Comparison of ENCODE assay signal across 8 cellular contexts in the genomic region with DNA sequence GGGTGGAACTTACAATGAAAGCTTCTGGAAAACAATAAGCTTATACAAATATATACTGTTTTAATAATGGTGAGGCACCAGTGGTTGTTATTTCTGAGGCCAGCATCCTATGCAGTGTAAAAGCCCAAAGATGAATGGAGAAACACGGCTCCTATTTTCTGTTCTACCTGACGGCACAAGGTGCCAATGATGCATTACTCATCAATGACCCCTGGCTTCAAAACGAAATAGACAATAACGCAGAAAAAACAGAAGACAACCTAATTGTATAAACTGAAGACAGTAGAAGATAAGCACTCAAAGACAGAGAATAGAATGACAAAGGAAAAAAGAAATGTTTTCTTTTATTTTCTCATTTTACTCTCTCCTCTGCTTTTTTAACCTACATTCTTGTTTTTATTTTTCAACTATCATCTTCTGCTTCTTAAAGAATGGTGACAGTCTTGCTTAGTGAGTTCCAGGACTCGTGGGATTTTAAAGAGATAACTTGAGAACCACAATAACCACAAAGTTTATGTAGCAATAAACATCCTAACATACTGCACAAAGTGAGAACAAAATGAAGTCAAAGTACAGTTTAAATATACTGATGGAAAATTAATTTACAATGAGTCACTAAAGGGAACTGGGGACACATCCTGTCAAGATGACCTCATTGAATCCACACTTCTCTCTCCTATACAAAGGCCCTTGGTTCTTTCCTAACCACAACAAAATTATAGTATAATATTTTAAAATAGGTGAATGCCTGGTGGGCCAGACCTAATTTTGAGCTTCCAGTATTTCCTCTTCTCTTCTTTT.
A peak's percentile ranks its signal among the peaks of the same experiment; 100 is the strongest.
DNase-seq lines count a peak whose midpoint lies in the region; ATAC-seq, FAIRE-seq and TF ChIP-seq lines count a peak whose summit lies in the region.

No MANE protein-coding gene starts in this region.

- no peaks in the 10 kb centered on the region for H3K27me3 ChIP-seq in endothelial cell of umbilical vein (ENCODE audit: control insufficient read depth in 2 of 2, insufficient read depth in 2 of 2, low read length in 2 of 2)

- peak overlapping the region in 1 of 3 experiments; percentile 26 for H3K4me3 ChIP-seq in endothelial cell of umbilical vein (replicated peaks in 1 of 3; ENCODE audit: insufficient read depth in 1 of 3, low read depth in 1 of 3, low read length in 3 of 3)
- no peak overlapping the region for H3K4me3 ChIP-seq in retinal pigment epithelial cell (ENCODE audit: low read length)

- BruUV-seq in endothelial cell of umbilical vein (replicated peaks; lab: Mats Ljungman, UMichigan), result TSS peak; percentile 96

- POLR2A ChIA-PET in endothelial cell of umbilical vein (lab: Charles Lee), result interaction anchor here (1.0 kb wide), 1 partner anchor 85 kb away, joined by 3 read pairs; no protein-coding TSS in a partner anchor

- H3K36me3 ChIP-seq in endothelial cell of umbilical vein (ENCODE audit: control insufficient read depth in 2 of 2, extremely low read depth in 1 of 2, insufficient read depth in 2 of 2, low read length in 2 of 2), result no peaks in the 10 kb centered on the region

- H3K9ac ChIP-seq in endothelial cell of umbilical vein (replicated peaks; ENCODE audit: extremely low read depth, insufficient read depth, low read length), result peak overlapping the region; percentile 80

- no peaks in the 10 kb centered on the region for H4K20me1 ChIP-seq in endothelial cell of umbilical vein (replicated peaks; ENCODE audit: control insufficient read depth, extremely low read depth, insufficient read depth, low read length)

- DNase-seq in H4 (ENCODE audit: low spot score), result peak; percentile 94
- peak; percentile 98 for DNase-seq in RCC 7860 (ENCODE audit: low spot score)
- DNase-seq in endothelial cell of umbilical vein (ENCODE audit: low read depth, low spot score), result peak; percentile 89
- peak; percentile 45 for DNase-seq in retinal pigment epithelial cell (ENCODE audit: low read depth)
- no peak for DNase-seq in DMS114 treated with DMSO at 0.1 percent for 48 hours (lab: John Stamatoyannopoulos, UW; ENCODE audit: unreplicated experiment)
- DNase-seq in sciatic nerve (ENCODE audit: low spot score), result no peak

- intact Hi-C loops in endothelial cell of umbilical vein (cut with micrococcal nuclease), result loop anchor here (1.0 to 10.0 kb wide), 8 partner anchors 8 to 890 kb away; a partner anchor contains a TSS
- intact Hi-C loops in sciatic nerve (cut with DNase I), result no loop called here

- H3K9me3 ChIP-seq in endothelial cell of umbilical vein (replicated peaks; ENCODE audit: control insufficient read depth, insufficient read depth, low read length), result no peaks in the 10 kb centered on the region

- H3K4me2 ChIP-seq in endothelial cell of umbilical vein (ENCODE audit: insufficient read depth, low read length), result peak overlapping the region; percentile 89

- H3K27ac ChIP-seq in endothelial cell of umbilical vein (ENCODE audit: insufficient read depth, low read depth, low read length), result peak overlapping the region; percentile 98

- H3K79me2 ChIP-seq in endothelial cell of umbilical vein (ENCODE audit: control insufficient read depth, insufficient read depth, low read length), result no peaks in the 10 kb centered on the region

- H3K9me1 ChIP-seq in endothelial cell of umbilical vein (replicated peaks; ENCODE audit: control insufficient read depth, extremely low read depth, insufficient read depth, low read length), result no peaks in the 10 kb centered on the region

- ATAC-seq in HG03135 (IDR thresholded peaks at IDR 0.05; ENCODE audit: unreplicated experiment), result no peak
- no peak for ATAC-seq in HG02938 (IDR thresholded peaks at IDR 0.05; ENCODE audit: unreplicated experiment)
- ATAC-seq in sciatic nerve, result no peak

- H3K4me1 ChIP-seq in endothelial cell of umbilical vein (ENCODE audit: control insufficient read depth, extremely low read depth, insufficient read depth, low read length), result peaks cover 82% of the 10 kb centered on the region

- TF ChIP-seq POLR2A in endothelial cell of umbilical vein (IDR thresholded peaks at IDR 0.05; ENCODE audit: low read depth, low read length), result no peak

- CTCF ChIA-PET in endothelial cell of umbilical vein (lab: Charles Lee), result interaction anchor here (1.3 to 6.7 kb wide), 14 partner anchors 8 to 396 kb away, joined by 4 to 66 read pairs (median 18); a partner anchor contains a TSS

- dilution Hi-C loops in endothelial cell of umbilical vein (cut with MboI; ENCODE audit: extremely low pct_ligation_motif_present, low sequenced_read_pairs), result no loop called here

- TF ChIP-seq CTCF in endothelial cell of umbilical vein (IDR thresholded peaks at IDR 0.05; ENCODE audit: extremely low read depth in 1 of 2, insufficient read depth in 1 of 2, low read depth in 1 of 2, low read length in 2 of 2), result no peak
- TF ChIP-seq CTCF in retinal pigment epithelial cell (conservative IDR thresholded peaks at IDR 0.05; ENCODE audit: low read depth, low read length), result no peak

- FAIRE-seq in RCC 7860 (lab: Jason Lieb, UNC) (peak; percentile 99), endothelial cell of umbilical vein (lab: Jason Lieb, UNC) (no peak)

- no peak overlapping the region for H2AFZ ChIP-seq in endothelial cell of umbilical vein (ENCODE audit: low read depth, low read length)

TF ChIP-seq in endothelial cell of umbilical vein, 7 proteins besides CTCF, POLR2A, EP300 and RAD21:
- no peak for TF ChIP-seq MYC (IDR thresholded peaks at IDR 0.05; ENCODE audit: low read depth, low read length)
- TF ChIP-seq FOS (IDR thresholded peaks at IDR 0.05; ENCODE audit: borderline replicate concordance, insufficient read depth, low read length), result peak; percentile 91
- TF ChIP-seq JUN (IDR thresholded peaks at IDR 0.05; ENCODE audit: borderline replicate concordance, insufficient read depth, insufficient read length, low read depth), result peak; percentile 99
- peak; percentile 28 for TF ChIP-seq GATA2 (IDR thresholded peaks at IDR 0.05; ENCODE audit: insufficient read depth, insufficient read length, low read depth, low read length)
- TF ChIP-seq EZH2 (IDR thresholded peaks at IDR 0.05; ENCODE audit: borderline replicate concordance, low read depth, low read length, severe bottlenecking), result no peak
- TF ChIP-seq, protein P1, sequence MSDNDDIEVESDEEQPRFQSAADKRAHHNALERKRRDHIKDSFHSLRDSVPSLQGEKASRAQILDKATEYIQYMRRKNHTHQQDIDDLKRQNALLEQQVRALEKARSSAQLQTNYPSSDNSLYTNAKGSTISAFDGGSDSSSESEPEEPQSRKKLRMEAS (IDR thresholded peaks at IDR 0.05; ENCODE audit: insufficient read depth, insufficient read length), result no peak
- peak; percentile 59 for TF ChIP-seq POLR2AphosphoS5 (IDR thresholded peaks at IDR 0.05; ENCODE audit: insufficient read depth, low read depth, low read length)

Comparison
In these comparisons a context has a peak if more than half of its experiments do, and no peak if none do; other contexts are left out.
1. DNase-seq: peak in H4 (single experiment), RCC 7860 (single experiment), endothelial cell of umbilical vein (single experiment) and retinal pigment epithelial cell (single experiment); none in DMS114 treated with DMSO at 0.1 percent for 48 hours (single experiment) and sciatic nerve (single experiment).